In the genomic region with DNA sequence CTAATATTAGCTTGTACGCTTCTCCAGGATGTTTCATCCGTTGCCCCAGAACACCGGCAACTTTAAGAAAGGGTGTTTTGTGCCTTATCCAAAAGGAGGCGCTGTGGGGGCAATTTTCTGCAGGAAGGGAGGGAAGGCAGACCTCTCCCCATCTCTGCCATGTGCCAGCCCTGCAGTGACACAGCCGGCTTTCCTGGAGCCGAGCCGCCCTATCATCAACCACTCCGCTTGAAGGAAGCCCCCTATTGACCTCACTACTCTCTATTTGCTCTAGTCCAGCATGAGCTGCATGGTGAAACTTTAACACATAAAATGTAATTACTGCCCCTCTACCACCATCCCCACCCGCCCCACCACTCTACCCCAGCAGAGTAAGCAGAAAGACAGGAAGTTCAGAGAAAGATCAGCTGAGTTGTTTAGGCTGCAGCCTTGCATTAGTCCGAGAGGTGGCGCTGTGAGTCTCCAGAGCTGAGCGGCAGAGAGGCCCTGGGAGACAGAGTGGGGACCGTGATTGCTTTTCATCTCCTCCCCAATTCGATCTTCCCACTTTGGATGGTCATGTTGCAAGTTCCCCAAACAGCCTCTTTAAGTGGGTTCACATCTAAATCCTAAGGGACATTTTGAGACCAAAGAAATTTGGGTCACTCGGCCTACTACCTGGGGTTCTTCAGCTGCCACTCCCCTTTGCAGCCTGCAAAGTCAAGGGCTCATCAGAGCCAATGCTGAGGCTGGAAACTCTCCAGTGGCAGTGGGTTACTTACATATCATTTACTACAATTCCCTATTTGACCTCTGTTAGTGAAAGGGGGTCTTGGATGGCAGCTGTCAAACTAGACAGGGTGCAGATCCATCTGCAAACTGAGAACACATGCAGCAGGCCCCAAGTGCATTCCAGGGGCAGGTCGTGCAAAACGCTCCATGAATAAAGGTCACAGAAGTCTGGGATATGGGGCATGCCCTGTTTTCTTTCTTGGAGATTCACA, we compare ENCODE assay signal across 8 cellular contexts. TPM values are rescaled to one million over a fixed set of nuclear protein-coding genes. Genes with fewer than 3 reads are reported as not detected.
DNase-seq lines count a peak whose midpoint lies in the region; ATAC-seq and TF ChIP-seq lines count a peak whose summit lies in the region.

No MANE protein-coding gene starts in this region.

- no peaks in the 10 kb centered on the region for H3K27me3 ChIP-seq in BE2C
- no peaks in the 10 kb centered on the region for H3K27me3 ChIP-seq in ovary

- TF ChIP-seq EP300 in ovary (IDR thresholded peaks at IDR 0.05), result no peak

- 41 to 52% (median 44%) methylated on average over 17 of the region's 17 CpGs for WGBS in ovary, 3 donors

- H3K4me3 ChIP-seq in BE2C (ENCODE audit: low read depth, low read length) (no peak overlapping the region), ovary (no peak overlapping the region)

- DNase-seq in BE2C (peak; percentile 55), GM19238 (ENCODE audit: insufficient read length, low spot score) (peak; percentile 81), RKO (ENCODE audit: low spot score) (peak; percentile 45), globus pallidus (ENCODE audit: low spot score) (peak; percentile 60), ovary (peak; percentile 47 to 79 (median 69))
- peak; percentile 57 for DNase-seq in activated naive CD4-positive, alpha-beta T cell treated with anti-CD3 and anti-CD28 coated beads, Interleukin-2, amount 50 U/mL, for 16 hours

- TF ChIP-seq POLR2A in ovary (IDR thresholded peaks at IDR 0.05), result no peak

- no peaks in the 10 kb centered on the region for H3K4me1 ChIP-seq in BE2C
- no peaks in the 10 kb centered on the region for H3K4me1 ChIP-seq in ovary (ENCODE audit: insufficient read depth)

- no peaks in the 10 kb centered on the region for H3K36me3 ChIP-seq in BE2C
- no peaks in the 10 kb centered on the region for H3K36me3 ChIP-seq in ovary

- H3K9me3 ChIP-seq in BE2C (no peaks in the 10 kb centered on the region), ovary (no peaks in the 10 kb centered on the region)

- no peak overlapping the region for H3K27ac ChIP-seq in ovary

- TF ChIP-seq CTCF in BE2C (IDR thresholded peaks at IDR 0.05; ENCODE audit: low read depth, low read length) (peak; percentile 68), ovary (IDR thresholded peaks at IDR 0.05) (peak; percentile 38 to 48 (median 41))

- ATAC-seq in HG03565 (IDR thresholded peaks at IDR 0.05; ENCODE audit: unreplicated experiment), result peak; percentile 53
- no peak for ATAC-seq in GM18907 (IDR thresholded peaks at IDR 0.05; ENCODE audit: unreplicated experiment)

- intact Hi-C loops in ovary (cut with DNase I), result loop anchor here in 3 of 4 donors (2.0 to 5.0 kb wide), 2 partner anchors 79 to 314 kb away; no protein-coding TSS in a partner anchor

RNA-seq across cellular contexts. Expression of a gene that starts 24.7 kb away (rescaled TPM):
- 1.8 TPM for polyA plus RNA-seq in BE2C (2012; ENCODE audit: insufficient read depth, insufficient read length, low read depth)
- total RNA-seq in ovary, result 1 to 10 TPM; 3.8 to 9.2 (median 8.2) TPM
- polyA plus RNA-seq in ovary, result 1 to 10 TPM; 2.9 to 7.8 TPM
